Comparison of ENCODE assay signal across 8 cellular contexts in genomic region chrX:155819966-155820491, GRCh38.
A peak's percentile ranks its signal among the peaks of the same experiment; 100 is the strongest.
DNase-seq lines count a peak whose midpoint lies in the region; ATAC-seq and TF ChIP-seq lines count a peak whose summit lies in the region.

No MANE protein-coding gene starts in this region.

- no peaks in the 10 kb centered on the region for H3K9me3 ChIP-seq in mesenchymal stem cell (ENCODE audit: control insufficient read depth, low read length)

- no peak overlapping the region for H3K27ac ChIP-seq in dorsolateral prefrontal cortex
- no peak overlapping the region for H3K27ac ChIP-seq in mesenchymal stem cell (ENCODE audit: low read length, poor library complexity, severe bottlenecking)

- H3K4me3 ChIP-seq in WI38 (ENCODE audit: low read depth, low read length) (no peak overlapping the region), dorsolateral prefrontal cortex (no peak overlapping the region), mesenchymal stem cell (ENCODE audit: insufficient read depth in 1 of 2, low read depth in 1 of 2, low read length in 2 of 2) (no peak overlapping the region)

- no peak overlapping the region for H2AFZ ChIP-seq in mesenchymal stem cell (ENCODE audit: low read depth, low read length)

- no peak overlapping the region for H3K4me2 ChIP-seq in mesenchymal stem cell (ENCODE audit: low read length, poor library complexity, severe bottlenecking)

- H3K4ac ChIP-seq in mesenchymal stem cell (ENCODE audit: low read depth in 1 of 2, low read length in 2 of 2): no peak overlapping the region

- in situ Hi-C loops in Caki2 (cut with HindIII; ENCODE audit: low pct_unique_long_range_greater_than_20kb, low sequenced_read_pairs): no loop called here

- no peaks in the 10 kb centered on the region for H3K79me1 ChIP-seq in mesenchymal stem cell (replicated peaks; ENCODE audit: low read length, poor library complexity, severe bottlenecking)

- H3K9ac ChIP-seq in mesenchymal stem cell (ENCODE audit: low read length): no peak overlapping the region

- DNase-seq in Caki2 (ENCODE audit: low read depth): peak; percentile 71
- DNase-seq in NCI-H2227 treated with DMSO at 0.1 percent for 48 hours (lab: John Stamatoyannopoulos, UW): peak; percentile 50
- peak in 4 of 10 donors; percentile 10 to 42 (median 24) for DNase-seq in dorsolateral prefrontal cortex
- peak; percentile 85 for DNase-seq in mesenchymal stem cell
- DNase-seq in stimulated activated naive CD8-positive, alpha-beta T cell treated with anti-CD3 and anti-CD28 coated beads, Interleukin-15, Interleukin-2, amounts not matched to agents 100 U/mL and 50 U/mL, for 24 hours: peak; percentile 34

- no peak overlapping the region for H3K14ac ChIP-seq in mesenchymal stem cell (ENCODE audit: low read length in 2 of 2)

- no peak overlapping the region for H3K23ac ChIP-seq in mesenchymal stem cell (ENCODE audit: low read length in 2 of 2)

- no peak overlapping the region for H3K18ac ChIP-seq in mesenchymal stem cell (ENCODE audit: low read depth in 1 of 2, low read length in 2 of 2)

- H4K91ac ChIP-seq in mesenchymal stem cell (ENCODE audit: low read length): no peak overlapping the region

- H3K36me3 ChIP-seq in mesenchymal stem cell (ENCODE audit: control insufficient read depth in 1 of 2, insufficient read depth in 2 of 2, low read depth in 1 of 2, low read length in 2 of 2): no peaks in the 10 kb centered on the region

- H3K27me3 ChIP-seq in dorsolateral prefrontal cortex: peaks cover 0 to 13% (median 0%) of the 10 kb centered on the region in 45 donors
- H3K27me3 ChIP-seq in mesenchymal stem cell (ENCODE audit: control insufficient read depth in 1 of 2, insufficient read depth in 1 of 2, low read length in 2 of 2): no peaks in the 10 kb centered on the region

- no peak overlapping the region for H4K8ac ChIP-seq in mesenchymal stem cell (ENCODE audit: low read length)

- intact Hi-C loops in dorsolateral prefrontal cortex (cut with DNase I): loop anchor here in 1 of 2 donors (10.0 kb wide), 1 partner anchor 835 kb away; no protein-coding TSS in a partner anchor

- H2BK12ac ChIP-seq in mesenchymal stem cell (ENCODE audit: low read length in 2 of 2): no peak overlapping the region

- no peak overlapping the region for H2BK15ac ChIP-seq in mesenchymal stem cell (ENCODE audit: low read depth, poor library complexity, severe bottlenecking)

- H2BK120ac ChIP-seq in mesenchymal stem cell (ENCODE audit: low read depth, low read length): no peak overlapping the region

- no peak overlapping the region for H2BK5ac ChIP-seq in mesenchymal stem cell (ENCODE audit: low read depth, low read length, poor library complexity, severe bottlenecking)

- peak; percentile 45; the same call in 1 of the 2 replicates for TF ChIP-seq CTCF in WI38 (IDR thresholded peaks at IDR 0.05; ENCODE audit: low read depth, low read length)
- peak in 50 of 56 donors; percentile 16 to 70 (median 48) for TF ChIP-seq CTCF in dorsolateral prefrontal cortex (IDR thresholded peaks at IDR 0.05 in 54 of 56, conservative IDR thresholded peaks at IDR 0.05 in 2 of 56; ENCODE audit: low read depth in 1 of 56, partially characterized antibody in 56 of 56)

- ATAC-seq in HG02759 (IDR thresholded peaks at IDR 0.05; ENCODE audit: unreplicated experiment): peak; percentile 67
- no peak for ATAC-seq in stimulated activated naive CD8-positive, alpha-beta T cell treated with anti-CD3 and anti-CD28 coated beads, Interleukin-15, Interleukin-2, amounts not matched to agents 100 U/mL and 50 U/mL, for 24 hours
- ATAC-seq in GM21447 (IDR thresholded peaks at IDR 0.05; ENCODE audit: unreplicated experiment): no peak

- 74% methylated on average over 3 of the region's 3 CpGs for WGBS in mesenchymal stem cell

- no peak overlapping the region for H2AK5ac ChIP-seq in mesenchymal stem cell (ENCODE audit: low read length, severe bottlenecking)

- H3K4me1 ChIP-seq in mesenchymal stem cell (ENCODE audit: control insufficient read depth, insufficient read depth, low read depth, low read length): no peaks in the 10 kb centered on the region
